In genomic region chr4:123553279-123553678, GRCh38 we compare ENCODE assay signal across 22 cellular contexts.
DNase-seq lines count a peak whose midpoint lies in the region; ATAC-seq, FAIRE-seq and TF ChIP-seq lines count a peak whose summit lies in the region.
"Had no signal": no experiment of that assay in that cellular context is flagged by ENCODE, and none has a peak within 500 bp of the region (broad histone marks: within the 10 kb centered on the region; RNA-seq: fewer than 3 reads in every experiment).

No MANE protein-coding gene starts in this region.

- H2AFZ ChIP-seq in K562 (ENCODE audit: low read depth, low read length), result no peak overlapping the region
- no peak overlapping the region for H2AFZ ChIP-seq in neural progenitor cell (replicated peaks)

- peak; percentile 55 for DNase-seq in SIG-M5 treated with dmso at 0.1 percent for 504 hours (lab: John Stamatoyannopoulos, UW; ENCODE audit: unreplicated experiment)
- DNase-seq in SIG-M5 (lab: John Stamatoyannopoulos, UW), result no peak
- peak; percentile 45 for DNase-seq in NB4 (ENCODE audit: low read depth)
- DNase-seq in K562 (ENCODE audit: extremely low read depth in 1 of 4, low spot score in 3 of 4), result no peak
- DNase-seq in neural progenitor cell (ENCODE audit: low spot score), result no peak
- no peak for DNase-seq in RCC 7860 (ENCODE audit: low spot score)
- no peak for DNase-seq in left colon
- DNase-seq: activated B cell treated with CpG ODN at 0.5 μM for 24 hours; activated effector memory CD4-positive, alpha-beta T cell treated with Interleukin-2 at 50 U/mL for 16 hours; amygdala; BE2C; DMS 273 treated with DMSO at 0.1 percent for 48 hours; effector CD4-positive, alpha-beta T cell; GDM1; NCI-H1417; stimulated activated CD4-positive, alpha-beta T cell treated with anti-CD3 and anti-CD28 coated beads, Interleukin-2, amount 100 ng/mL, for 48 hours; substantia nigra; SW 1271 had no signal

- H3K27ac ChIP-seq in K562 (ENCODE audit: extremely low read depth, low read depth, low read length) (no peak overlapping the region), neural progenitor cell (no peak overlapping the region)
- H3K27ac ChIP-seq: 22Rv1, esophagus muscularis mucosa, skin epidermis had no signal

- H3K4me1 Mint-ChIP-seq in neural progenitor cell, result peaks cover 37% of the 10 kb centered on the region
- H3K4me1 Mint-ChIP-seq: activated B cell treated with CpG ODN at 0.5 μM for 24 hours had no signal

- FAIRE-seq in K562 (lab: Jason Lieb, UNC), result no peak
- FAIRE-seq in RCC 7860 (lab: Jason Lieb, UNC), result no peak

- TF ChIP-seq CTCF in NB4 (IDR thresholded peaks at IDR 0.05; ENCODE audit: low read depth, low read length) (no peak), K562 (IDR thresholded peaks at IDR 0.05 in 2 of 3, conservative IDR thresholded peaks at IDR 0.05 in 1 of 3; ENCODE audit: insufficient read depth in 2 of 3, low read depth in 1 of 3, low read length in 3 of 3) (no peak), neural progenitor cell (IDR thresholded peaks at IDR 0.05) (no peak)

- H3K9me3 ChIP-seq in K562 (replicated peaks; ENCODE audit: control insufficient read depth, insufficient read depth, low read depth, low read length) (no peaks in the 10 kb centered on the region), neural progenitor cell (ENCODE audit: low read depth) (no peaks in the 10 kb centered on the region)
- H3K9me3 ChIP-seq: BE2C had no signal

- no peak overlapping the region for H3K4me3 Mint-ChIP-seq in neural progenitor cell
- H3K4me3 Mint-ChIP-seq: activated B cell treated with CpG ODN at 0.5 μM for 24 hours had no signal

- TF ChIP-seq RAD21 in K562 (CRISPR knock-in tag; conservative IDR thresholded peaks at IDR 0.05 in 1 of 2, IDR thresholded peaks at IDR 0.05 in 1 of 2), result no peak

- TF ChIP-seq POLR2A in NB4 (IDR thresholded peaks at IDR 0.05; ENCODE audit: extremely low read depth, insufficient read length) (no peak), K562 (conservative IDR thresholded peaks at IDR 0.05) (no peak)

- no TSS peak for BruUV-seq in K562 (replicated peaks; lab: Mats Ljungman, UMichigan)

- CTCF ChIA-PET in K562 (lab: Yijun Ruan, JAX; ENCODE audit: low intra/inter-chr PET ratio), result no interaction called here

- intact Hi-C loops in K562 (cut with micrococcal nuclease), result no loop called here
- intact Hi-C loops in left colon (cut with DNase I, micrococcal nuclease), result no loop called here

- peaks cover 8% of the 10 kb centered on the region for H3K27me3 Mint-ChIP-seq in neural progenitor cell (ENCODE audit: insufficient read depth, low read depth)

- POLR2A ChIA-PET in K562 (lab: Yijun Ruan, JAX), result interaction anchor here (1.6 kb wide), 1 partner anchor 11 kb away, joined by 4 read pairs; no protein-coding TSS in a partner anchor

- ATAC-seq in K562 (no peak), GM19452 (IDR thresholded peaks at IDR 0.05; ENCODE audit: unreplicated experiment) (no peak), left colon (no peak)

- peaks cover 8% of the 10 kb centered on the region for H3F3A ChIP-seq in neural progenitor cell (ENCODE audit: low read depth)

- in situ Hi-C loops in K562 (cut with MboI), result no loop called here

- H3K9ac ChIP-seq in K562 (ENCODE audit: insufficient read depth in 1 of 2, low read depth in 2 of 2, low read length in 2 of 2) (peak overlapping the region in 1 of 2 experiments; percentile 5; a peak in 1 of 4 replicates), neural progenitor cell (no peak overlapping the region)

- H3K27me3 ChIP-seq in K562 (ENCODE audit: control insufficient read depth in 2 of 2, insufficient read depth in 2 of 2, low read length in 2 of 2) (peaks cover 0 to 6% of the 10 kb centered on the region in 2 experiments; a peak in 1 of 5 replicates), neural progenitor cell (peaks cover 8% of the 10 kb centered on the region)
- H3K27me3 ChIP-seq: BE2C, esophagus muscularis mucosa had no signal

- H4K20me1 ChIP-seq in K562 (replicated peaks; ENCODE audit: control insufficient read depth, insufficient read depth, low read length) (no peaks in the 10 kb centered on the region), neural progenitor cell (ENCODE audit: low read depth) (no peaks in the 10 kb centered on the region)

- TF ChIP-seq EP300 in K562 (IDR thresholded peaks at IDR 0.05; ENCODE audit: low read length), result no peak

- H3K36me3 Mint-ChIP-seq in neural progenitor cell, result peaks cover 11% of the 10 kb centered on the region

- H3K79me2 ChIP-seq in K562 (ENCODE audit: control insufficient read depth, insufficient read depth, low read length) (no peaks in the 10 kb centered on the region), neural progenitor cell (ENCODE audit: low read depth) (no peaks in the 10 kb centered on the region)

- H3K4me3 ChIP-seq in NB4 (ENCODE audit: low read depth, low read length) (no peak overlapping the region), K562 (no peak overlapping the region), neural progenitor cell (no peak overlapping the region)
- H3K4me3 ChIP-seq: esophagus muscularis mucosa, skin epidermis had no signal

- H3K4me1 ChIP-seq in K562 (replicated peaks in 1 of 2; ENCODE audit: control insufficient read depth in 2 of 2, insufficient read depth in 2 of 2, low read length in 2 of 2), result peaks cover 0 to 10% of the 10 kb centered on the region in 2 experiments; a peak in 2 of 5 replicates
- peaks cover 23% of the 10 kb centered on the region for H3K4me1 ChIP-seq in neural progenitor cell
- H3K4me1 ChIP-seq: BE2C had no signal

- H3K36me3 ChIP-seq in K562 (ENCODE audit: control insufficient read depth, insufficient read depth, low read length), result no peaks in the 10 kb centered on the region
- no peaks in the 10 kb centered on the region for H3K36me3 ChIP-seq in neural progenitor cell
- H3K36me3 ChIP-seq: BE2C, esophagus muscularis mucosa had no signal

- H3K4me2 ChIP-seq in K562 (ENCODE audit: insufficient read depth, low read length) (no peak overlapping the region), neural progenitor cell (no peak overlapping the region)

- no peaks in the 10 kb centered on the region for H3K9me1 ChIP-seq in K562 (ENCODE audit: control insufficient read depth, insufficient read depth, low read length)

- H3K27ac Mint-ChIP-seq in neural progenitor cell, result peak overlapping the region; percentile 43
- H3K27ac Mint-ChIP-seq: activated B cell treated with CpG ODN at 0.5 μM for 24 hours had no signal

- 14% methylated on average over 4 of the region's 4 CpGs for WGBS in K562 (ENCODE audit: insufficient coverage, low coverage, missing lambda C conversion rate)

- peaks cover 25% of the 10 kb centered on the region for H3K9me3 Mint-ChIP-seq in neural progenitor cell

TF ChIP-seq in K562, 482 proteins besides CTCF, POLR2A, EP300 and RAD21:
- TF ChIP-seq SPI1 (IDR thresholded peaks at IDR 0.05; ENCODE audit: borderline replicate concordance, low read depth, low read length), result peak; percentile 60; the same call in 1 of the 2 replicates
- no peak for TF ChIP-seq DPF2 (IDR thresholded peaks at IDR 0.05)
TF ChIP-seq in K562: peak in this region for 1.

Comparison
In these comparisons a context has a peak if more than half of its experiments do, and no peak if none do; other contexts are left out.
1. DNase-seq: peak in SIG-M5 treated with dmso at 0.1 percent for 504 hours (single experiment) and NB4 (single experiment); none in SIG-M5 (single experiment), K562 (0 of 4), neural progenitor cell (single experiment), RCC 7860 (single experiment) and left colon (0 of 2).